In the genomic region with DNA sequence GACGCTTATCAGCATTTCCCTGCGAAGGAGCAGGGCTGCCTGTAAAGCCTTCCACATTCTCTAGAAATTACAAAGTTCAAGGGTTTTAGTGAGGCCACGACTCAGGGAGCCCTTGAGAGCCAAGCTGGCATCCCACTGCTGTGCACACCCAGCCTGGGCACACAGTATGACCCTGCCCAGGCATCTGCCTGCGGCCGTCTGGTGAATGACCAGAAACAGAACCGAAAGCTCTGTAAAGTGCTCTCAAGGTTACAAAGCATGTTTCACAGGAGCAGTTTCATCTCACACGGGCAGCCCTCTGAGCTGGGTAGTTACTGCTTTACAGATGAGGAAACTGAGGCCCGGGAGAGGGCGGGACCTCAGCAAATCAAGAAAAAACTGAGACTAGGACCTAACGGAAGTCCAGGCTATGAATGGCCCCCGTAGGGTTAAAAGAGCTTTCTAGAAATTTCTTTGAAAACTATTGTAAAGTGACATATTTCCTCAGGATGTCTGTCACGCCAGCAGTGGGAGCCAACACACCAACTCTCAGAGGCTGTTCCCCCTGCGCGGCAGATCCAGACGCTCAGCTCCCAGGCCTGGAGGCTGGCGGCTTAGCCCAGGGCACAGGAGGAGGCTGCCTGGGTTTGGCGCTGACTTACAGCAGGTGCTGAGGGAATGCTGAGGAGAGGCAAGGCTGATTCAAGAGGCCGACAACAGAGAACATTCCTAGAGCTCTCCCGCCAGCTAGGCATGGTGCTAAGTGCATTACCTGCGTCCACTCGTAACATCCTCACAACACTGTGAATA, we compare ENCODE assay signal across 9 cellular contexts. TPM values are rescaled to one million over a fixed set of nuclear protein-coding genes. Genes with fewer than 3 reads are reported as not detected.
DNase-seq lines count a peak whose midpoint lies in the region; ATAC-seq, FAIRE-seq and TF ChIP-seq lines count a peak whose summit lies in the region.
"Had no signal": no experiment of that assay in that cellular context is flagged by ENCODE, and none has a peak within 500 bp of the region (broad histone marks: within the 10 kb centered on the region; RNA-seq: fewer than 3 reads in every experiment).

No MANE protein-coding gene starts in this region.

- H3K4me1 Mint-ChIP-seq in activated T-helper 2 cell treated with anti-CD3 and anti-CD28 coated beads, Interferon-gamma antibody, Interleukin-2, Interleukin-4, amounts not matched to agents 10 μg/mL and 5 μg/mL and 100 μg/mL, durations not matched to agents 14 hours and 24 hours and 36 hours (ENCODE audit: low read depth): peaks cover 2% of the 10 kb centered on the region

- peak; percentile 59 for DNase-seq in COR-L47 (lab: John Stamatoyannopoulos, UW)
- no peak for DNase-seq in GM18507 (ENCODE audit: extremely low spot score, insufficient read length, low read depth)
- DNase-seq in Panc1 (ENCODE audit: low read depth, low spot score): no peak
- peak in 1 of 2 donors; percentile 48 for DNase-seq in left colon
- DNase-seq in stimulated activated CD4-positive, alpha-beta T cell treated with anti-CD3 and anti-CD28 coated beads, Interleukin-15, amount 100 ng/mL, for 24 hours: no peak
- no peak for DNase-seq in GF-D8 (lab: John Stamatoyannopoulos, UW)
- no peak for DNase-seq in activated T-helper 2 cell treated with anti-CD3 and anti-CD28 coated beads, Interferon-gamma antibody, Interleukin-2, Interleukin-4, amounts not matched to agents 10 μg/mL and 5 μg/mL and 100 μg/mL, durations not matched to agents 14 hours and 24 hours and 36 hours (ENCODE audit: low spot score)
- DNase-seq in HAP-1 (ENCODE audit: low spot score in 2 of 2): no peak
- DNase-seq: activated T-cell treated with anti-CD3 and anti-CD28 coated beads, Interleukin-2, amount 50 U/mL, for 48 hours had no signal

- H3K36me3 ChIP-seq in Panc1 (ENCODE audit: control insufficient read depth, insufficient read depth, low read length): no peaks in the 10 kb centered on the region
- H3K36me3 ChIP-seq in HAP-1 (replicated peaks): no peaks in the 10 kb centered on the region

- CTCF ChIA-PET in Panc1 (lab: Charles Lee): interaction anchor here (0.6 to 1.5 kb wide), 3 partner anchors 159 to 283 kb away, joined by 3 to 4 read pairs (median 3); no protein-coding TSS in a partner anchor

- no peak overlapping the region for H3K27ac ChIP-seq in Panc1 (ENCODE audit: low read length)

- peaks cover 3% of the 10 kb centered on the region for H3K36me3 Mint-ChIP-seq in activated T-helper 2 cell treated with anti-CD3 and anti-CD28 coated beads, Interferon-gamma antibody, Interleukin-2, Interleukin-4, amounts not matched to agents 10 μg/mL and 5 μg/mL and 100 μg/mL, durations not matched to agents 14 hours and 24 hours and 36 hours (ENCODE audit: low read depth)

- H3K9me3 ChIP-seq in Panc1 (ENCODE audit: control insufficient read depth, insufficient read depth, low read depth, low read length) (no peaks in the 10 kb centered on the region), HAP-1 (no peaks in the 10 kb centered on the region)

- no peaks in the 10 kb centered on the region for H3K9me3 Mint-ChIP-seq in activated T-helper 2 cell treated with anti-CD3 and anti-CD28 coated beads, Interferon-gamma antibody, Interleukin-2, Interleukin-4, amounts not matched to agents 10 μg/mL and 5 μg/mL and 100 μg/mL, durations not matched to agents 14 hours and 24 hours and 36 hours

- no TSS peak for BruUV-seq in Panc1 (replicated peaks; lab: Mats Ljungman, UMichigan)

- H3K27ac Mint-ChIP-seq in activated T-helper 2 cell treated with anti-CD3 and anti-CD28 coated beads, Interferon-gamma antibody, Interleukin-2, Interleukin-4, amounts not matched to agents 10 μg/mL and 5 μg/mL and 100 μg/mL, durations not matched to agents 14 hours and 24 hours and 36 hours: no peak overlapping the region

- ATAC-seq in Panc1 (peak; percentile 50; the same call in 1 of the 2 replicates), left colon (peak; percentile 28)

- FAIRE-seq in GM18507 (lab: Jason Lieb, UNC): peak; percentile 87

- peaks cover 7% of the 10 kb centered on the region for H3K27me3 Mint-ChIP-seq in activated T-helper 2 cell treated with anti-CD3 and anti-CD28 coated beads, Interferon-gamma antibody, Interleukin-2, Interleukin-4, amounts not matched to agents 10 μg/mL and 5 μg/mL and 100 μg/mL, durations not matched to agents 14 hours and 24 hours and 36 hours (ENCODE audit: low read depth)

- TF ChIP-seq CTCF in Panc1 (IDR thresholded peaks at IDR 0.05): no peak; the same call in 1 of the 2 replicates

- H3K4me1 ChIP-seq in Panc1 (ENCODE audit: control insufficient read depth, insufficient read depth, low read length) (peaks cover 11% of the 10 kb centered on the region), HAP-1 (peaks cover 7% of the 10 kb centered on the region)

- in situ Hi-C loops in Panc1 (cut with HindIII; ENCODE audit: low pct_unique_long_range_greater_than_20kb, low sequenced_read_pairs): no loop called here
- in situ Hi-C loops in HAP-1 (cut with MboI; ENCODE audit: low sequenced_read_pairs): no loop called here

- intact Hi-C loops in Panc1 (cut with micrococcal nuclease; ENCODE audit: unreplicated experiment): loop anchor here (10.0 kb wide), 1 partner anchor 157 kb away; the partner anchor contains the start of gene NFAM1
- intact Hi-C loops in left colon (cut with DNase I, micrococcal nuclease): no loop called here
- intact Hi-C loops in activated T-helper 2 cell treated with anti-CD3 and anti-CD28 coated beads, Interferon-gamma antibody, Interleukin-2, Interleukin-4, amounts not matched to agents 10 μg/mL and 5 μg/mL and 100 μg/mL, durations not matched to agents 14 hours and 24 hours and 36 hours (cut with micrococcal nuclease): no loop called here

- H3K4me3 Mint-ChIP-seq in activated T-helper 2 cell treated with anti-CD3 and anti-CD28 coated beads, Interferon-gamma antibody, Interleukin-2, Interleukin-4, amounts not matched to agents 10 μg/mL and 5 μg/mL and 100 μg/mL, durations not matched to agents 14 hours and 24 hours and 36 hours (ENCODE audit: low read depth): no peak overlapping the region

- H3K4me3 ChIP-seq in Panc1 (ENCODE audit: low read depth in 2 of 2, low read length in 2 of 2): no peak overlapping the region
- no peak overlapping the region for H3K4me3 ChIP-seq in HAP-1

- POLR2A ChIA-PET in Panc1 (lab: Charles Lee): no interaction called here

- H3K27me3 ChIP-seq in Panc1 (ENCODE audit: control insufficient read depth, insufficient read depth, low read length) (no peaks in the 10 kb centered on the region), HAP-1 (ENCODE audit: low read depth) (no peaks in the 10 kb centered on the region)

RNA-seq across cellular contexts. Expression of gene TCF20, which starts 7.7 kb away (rescaled TPM):
- total RNA-seq in Panc1 (2021; ENCODE audit: unreplicated experiment): 79.8 TPM
- 30.0 TPM for polyA plus RNA-seq in Panc1 (2012; ENCODE audit: insufficient read length)
- 10 to 100 TPM; 49.4 to 54.9 TPM for total RNA-seq in left colon
- 70.5 and 74.3 TPM in 2 replicates for total RNA-seq in activated T-helper 2 cell treated with anti-CD3 and anti-CD28 coated beads, Interferon-gamma antibody, Interleukin-2, Interleukin-4, amounts not matched to agents 10 μg/mL and 5 μg/mL and 100 μg/mL, durations not matched to agents 14 hours and 24 hours and 36 hours
